Comparison of ENCODE assay signal across 21 cellular contexts in the genomic region with DNA sequence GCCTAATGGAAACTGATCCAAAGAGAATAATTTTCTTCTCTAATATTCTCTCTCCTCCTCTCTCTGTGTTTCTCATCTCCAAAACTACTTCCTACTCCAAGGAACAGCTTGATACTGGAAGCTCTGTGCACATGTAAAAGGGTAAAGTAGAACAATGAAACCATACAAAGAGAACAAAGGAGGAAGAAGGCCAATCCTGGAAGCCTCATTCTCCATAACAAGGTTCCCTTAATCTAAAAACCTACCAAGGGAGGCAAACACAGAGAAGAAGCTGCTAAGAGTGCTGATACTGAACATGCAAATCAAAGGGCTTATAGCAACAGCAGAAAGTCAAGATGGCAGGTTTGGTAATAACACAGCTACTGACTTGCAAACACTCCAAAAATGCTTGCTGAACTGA.
"Had no signal": no experiment of that assay in that cellular context is flagged by ENCODE, and none has a peak within 500 bp of the region (broad histone marks: within the 10 kb centered on the region; RNA-seq: fewer than 3 reads in every experiment).

No MANE protein-coding gene starts in this region.

- H3K9me3 ChIP-seq: esophagus squamous epithelium, ovary, tibial artery had no signal

- H3K36me3 ChIP-seq: brain microvascular endothelial cell, ovary, tibial artery had no signal

- H3K4me3 Mint-ChIP-seq: activated T-cell treated with anti-CD3 and anti-CD28 coated beads, Interleukin-2, amount 50 U/mL, for 72 hours; naive thymus-derived CD4-positive, alpha-beta T cell; stimulated activated effector memory CD8-positive, alpha-beta T cell treated with anti-CD3 and anti-CD28 coated beads, Interleukin-12 subunit alpha, Interleukin-12 subunit beta, amount 100 ng/mL, for 72 hours had no signal

- H3K27me3 ChIP-seq: brain microvascular endothelial cell, esophagus squamous epithelium, ovary, tibial artery had no signal

- ATAC-seq: activated T-cell treated with anti-CD3 and anti-CD28 coated beads, Interleukin-2, amount 50 U/mL, for 72 hours; naive thymus-derived CD4-positive, alpha-beta T cell; sciatic nerve; stimulated activated effector memory CD8-positive, alpha-beta T cell treated with anti-CD3 and anti-CD28 coated beads, Interleukin-12 subunit alpha, Interleukin-12 subunit beta, amount 100 ng/mL, for 72 hours had no signal

- H3K36me3 Mint-ChIP-seq: stimulated activated effector memory CD8-positive, alpha-beta T cell treated with anti-CD3 and anti-CD28 coated beads, Interleukin-12 subunit alpha, Interleukin-12 subunit beta, amount 100 ng/mL, for 72 hours had no signal

- H3K27ac Mint-ChIP-seq: activated T-cell treated with anti-CD3 and anti-CD28 coated beads, Interleukin-2, amount 50 U/mL, for 72 hours; naive thymus-derived CD4-positive, alpha-beta T cell; stimulated activated effector memory CD8-positive, alpha-beta T cell treated with anti-CD3 and anti-CD28 coated beads, Interleukin-12 subunit alpha, Interleukin-12 subunit beta, amount 100 ng/mL, for 72 hours had no signal

- DNase-seq: activated CD4-positive, alpha-beta T cell treated with anti-CD3 and anti-CD28 coated beads, Interleukin-2, amount 50 U/mL, for 4 hours; activated effector memory CD4-positive, alpha-beta T cell treated with anti-CD3 and anti-CD28 coated beads, Interleukin-2, amount 50 U/mL, for 16 hours; activated naive CD4-positive, alpha-beta T cell treated with anti-CD3 and anti-CD28 coated beads, Interleukin-2, amount 50 U/mL, for 16 hours; activated T-cell treated with anti-CD3 and anti-CD28 coated beads, Interleukin-2, amount 50 U/mL, for 72 hours; aorta; brain microvascular endothelial cell; cortex of kidney; effector CD4-positive, alpha-beta T cell; esophagus squamous epithelium; hippocampal formation; kidney; mesenchymal stem cell; naive thymus-derived CD4-positive, alpha-beta T cell; ovary; stimulated activated CD4-positive, alpha-beta T cell treated with anti-CD3 and anti-CD28 coated beads, Interleukin-4, amount 100 ng/mL, for 24 hours; SW 1271; T-helper 2 cell; tibial artery had no signal

- H3K27ac ChIP-seq: brain microvascular endothelial cell, esophagus squamous epithelium, ovary, tibial artery had no signal

- H3K4me3 ChIP-seq: esophagus squamous epithelium, ovary, tibial artery had no signal

- FAIRE-seq: kidney, urothelium cell line had no signal
